Comparison of ENCODE assay signal across 8 cellular contexts in the genomic region with DNA sequence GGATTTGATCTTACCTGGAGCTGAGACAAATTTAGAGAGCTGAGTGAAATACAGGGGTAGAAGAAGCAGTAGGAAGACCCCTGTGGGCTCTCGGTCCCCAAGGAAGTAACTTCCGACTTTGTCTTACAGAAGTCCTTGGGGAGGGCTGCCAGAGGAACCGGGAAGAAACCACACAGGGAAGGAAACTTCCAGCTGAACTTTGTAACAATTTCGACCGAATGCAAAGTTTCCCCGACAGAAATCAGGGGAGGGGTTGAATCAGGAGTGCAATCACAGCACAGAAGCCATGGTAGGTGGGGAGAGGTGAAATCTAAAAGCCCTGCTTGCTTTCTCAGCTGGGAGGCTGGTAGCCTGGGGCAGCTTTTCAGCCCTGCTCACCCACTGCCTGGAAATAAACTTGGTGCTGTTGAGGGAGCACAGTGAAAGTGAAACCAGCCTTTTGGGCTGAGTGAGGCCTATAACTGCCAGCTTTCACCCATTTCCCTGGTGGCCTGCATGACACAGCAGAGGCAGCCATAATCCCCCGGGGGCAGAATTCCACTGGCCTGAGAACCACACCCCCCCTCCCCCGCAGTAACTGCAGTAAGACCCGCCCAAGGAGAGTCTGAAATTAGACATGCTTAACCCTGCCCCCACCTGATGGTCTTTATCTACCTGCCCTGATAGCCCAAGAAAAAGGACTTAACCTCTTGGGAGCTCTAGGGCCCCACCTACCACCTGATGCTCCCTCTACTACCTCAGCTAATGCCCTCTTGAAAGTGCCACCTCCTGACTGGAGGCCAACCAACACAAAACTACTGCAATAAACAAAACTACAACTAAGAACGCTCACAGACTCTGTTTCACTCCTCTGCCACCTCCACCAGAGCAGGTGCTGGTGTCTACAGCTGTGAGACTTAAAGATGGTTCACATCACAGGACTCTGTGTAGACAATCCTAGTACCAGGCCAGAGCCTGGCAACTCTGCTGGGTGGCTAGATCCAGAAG.
DNase-seq lines count a peak whose midpoint lies in the region; ATAC-seq lines count a peak whose summit lies in the region.

No MANE protein-coding gene starts in this region.

- H3K27me3 Mint-ChIP-seq in IgD-negative memory B cell: no peaks in the 10 kb centered on the region

- DNase-seq in GM03348 (ENCODE audit: low spot score) (peak; percentile 16), germinal center (ENCODE audit: low spot score) (peak; percentile 28), AG20443 (ENCODE audit: low spot score) (no peak), GM19238 (ENCODE audit: insufficient read length, low spot score) (no peak), AML-193 (lab: John Stamatoyannopoulos, UW) (no peak)
- no peak for DNase-seq in stimulated activated CD4-positive, alpha-beta T cell treated with anti-CD3 and anti-CD28 coated beads, Interleukin-1b, Interleukin-23, amount 100 ng/mL, for 48 hours

- peak overlapping the region; percentile 58 to 91 (median 70) for H3K4me3 Mint-ChIP-seq in IgD-negative memory B cell

- peaks cover 17 to 34% (median 20%) of the 10 kb centered on the region in 3 donors for H3K4me1 Mint-ChIP-seq in IgD-negative memory B cell

- H3K36me3 Mint-ChIP-seq in IgD-negative memory B cell: peaks cover 5% of the 10 kb centered on the region

- ATAC-seq in GM21825 (IDR thresholded peaks at IDR 0.05; ENCODE audit: unreplicated experiment): peak; percentile 92

- peak overlapping the region; percentile 20 to 80 (median 37) for H3K27ac Mint-ChIP-seq in IgD-negative memory B cell

- H3K9me3 Mint-ChIP-seq in IgD-negative memory B cell: peaks cover 0 to 3% (median 2%) of the 10 kb centered on the region in 3 donors

Comparison
In these comparisons a context has a peak if more than half of its experiments do, and no peak if none do; other contexts are left out.
1. DNase-seq: peak in GM03348 (single experiment) and germinal center (single experiment); none in AG20443 (single experiment), stimulated activated CD4-positive, alpha-beta T cell treated with anti-CD3 and anti-CD28 coated beads, Interleukin-1b, Interleukin-23, amount 100 ng/mL, for 48 hours (single experiment), GM19238 (single experiment) and AML-193 (0 of 2).